In genomic region chr6:5521322-5521721, GRCh38 we compare ENCODE assay signal across 18 cellular contexts.
"Had no signal": no experiment of that assay in that cellular context is flagged by ENCODE, and none has a peak within 500 bp of the region (broad histone marks: within the 10 kb centered on the region; RNA-seq: fewer than 3 reads in every experiment).

No MANE protein-coding gene starts in this region.

- H3K27ac ChIP-seq: cardiac muscle cell, neutrophil, parathyroid adenoma, right lobe of liver, tibial nerve, uterus had no signal

- H3K27me3 Mint-ChIP-seq: activated CD4-positive, alpha-beta T cell treated with anti-CD3 and anti-CD28 coated beads, Interleukin-2, amount 10 ng/mL, durations not matched to agents 7 days and 5 days; activated naive CD8-positive, alpha-beta T cell treated with anti-CD3 and anti-CD28 coated beads, Interleukin-2, amount 10 ng/mL, durations not matched to agents 7 days and 5 days; dendritic cell treated with granulocyte-macrophage colony-stimulating factor and Interleukin-4, amounts not matched to agents 40 ng/mL and 50 ng/mL, for 4 days; naive B cell; stimulated activated naive CD8-positive, alpha-beta T cell treated with anti-CD3 and anti-CD28 coated beads, Interleukin-15, Interleukin-2, amounts not matched to agents 100 ng/mL and 50 ng/mL, for 24 hours had no signal

- H3K4me1 ChIP-seq: parathyroid adenoma, right lobe of liver, uterus had no signal

- H3K9me3 ChIP-seq: mucosa of descending colon, neutrophil, right lobe of liver, tibial nerve, uterus had no signal

- H3K36me3 Mint-ChIP-seq: naive B cell had no signal

- H3K4me3 Mint-ChIP-seq: activated CD4-positive, alpha-beta T cell treated with anti-CD3 and anti-CD28 coated beads, Interleukin-2, amount 10 ng/mL, durations not matched to agents 7 days and 5 days; activated naive CD8-positive, alpha-beta T cell treated with anti-CD3 and anti-CD28 coated beads, Interleukin-2, amount 10 ng/mL, durations not matched to agents 7 days and 5 days; dendritic cell treated with granulocyte-macrophage colony-stimulating factor and Interleukin-4, amounts not matched to agents 40 ng/mL and 50 ng/mL, for 4 days; naive B cell; stimulated activated naive CD8-positive, alpha-beta T cell treated with anti-CD3 and anti-CD28 coated beads, Interleukin-15, Interleukin-2, amounts not matched to agents 100 ng/mL and 50 ng/mL, for 24 hours had no signal

- H3K27me3 ChIP-seq: cardiac muscle cell, neutrophil, right lobe of liver, tibial nerve, uterus had no signal

- FAIRE-seq: small intestine had no signal

- H3K27ac Mint-ChIP-seq: activated CD4-positive, alpha-beta T cell treated with anti-CD3 and anti-CD28 coated beads, Interleukin-2, amount 10 ng/mL, durations not matched to agents 7 days and 5 days; activated naive CD8-positive, alpha-beta T cell treated with anti-CD3 and anti-CD28 coated beads, Interleukin-2, amount 10 ng/mL, durations not matched to agents 7 days and 5 days; dendritic cell treated with granulocyte-macrophage colony-stimulating factor and Interleukin-4, amounts not matched to agents 40 ng/mL and 50 ng/mL, for 4 days; naive B cell; stimulated activated naive CD8-positive, alpha-beta T cell treated with anti-CD3 and anti-CD28 coated beads, Interleukin-15, Interleukin-2, amounts not matched to agents 100 ng/mL and 50 ng/mL, for 24 hours had no signal

- H3K9me3 Mint-ChIP-seq: dendritic cell treated with granulocyte-macrophage colony-stimulating factor and Interleukin-4, amounts not matched to agents 40 ng/mL and 50 ng/mL, for 4 days; stimulated activated naive CD8-positive, alpha-beta T cell treated with anti-CD3 and anti-CD28 coated beads, Interleukin-15, Interleukin-2, amounts not matched to agents 100 ng/mL and 50 ng/mL, for 24 hours had no signal

- ATAC-seq: mucosa of descending colon, right lobe of liver had no signal

- DNase-seq: activated CD4-positive, alpha-beta T cell treated with anti-CD3 and anti-CD28 coated beads, Interleukin-2, amount 10 ng/mL, durations not matched to agents 7 days and 5 days; activated naive CD8-positive, alpha-beta T cell treated with anti-CD3 and anti-CD28 coated beads, Interleukin-2, amount 10 ng/mL, durations not matched to agents 7 days and 5 days; amygdala; effector memory CD4-positive, alpha-beta T cell; mesenchymal stem cell; mucosa of descending colon; naive B cell; right lobe of liver; small intestine; stimulated activated CD4-positive, alpha-beta T cell treated with anti-CD3 and anti-CD28 coated beads, Interleukin-15, amount 100 ng/mL, for 24 hours; stimulated activated CD4-positive, alpha-beta T cell treated with anti-CD3 and anti-CD28 coated beads, Interleukin-2, amount 100 ng/mL, for 48 hours; uterus had no signal

- H3K4me3 ChIP-seq: cardiac muscle cell, mucosa of descending colon, right lobe of liver, tibial nerve, uterus had no signal

- H3K36me3 ChIP-seq: cardiac muscle cell, neutrophil, right lobe of liver, tibial nerve, uterus had no signal
